16 cellular contexts compared by ENCODE assay signal in the genomic region with DNA sequence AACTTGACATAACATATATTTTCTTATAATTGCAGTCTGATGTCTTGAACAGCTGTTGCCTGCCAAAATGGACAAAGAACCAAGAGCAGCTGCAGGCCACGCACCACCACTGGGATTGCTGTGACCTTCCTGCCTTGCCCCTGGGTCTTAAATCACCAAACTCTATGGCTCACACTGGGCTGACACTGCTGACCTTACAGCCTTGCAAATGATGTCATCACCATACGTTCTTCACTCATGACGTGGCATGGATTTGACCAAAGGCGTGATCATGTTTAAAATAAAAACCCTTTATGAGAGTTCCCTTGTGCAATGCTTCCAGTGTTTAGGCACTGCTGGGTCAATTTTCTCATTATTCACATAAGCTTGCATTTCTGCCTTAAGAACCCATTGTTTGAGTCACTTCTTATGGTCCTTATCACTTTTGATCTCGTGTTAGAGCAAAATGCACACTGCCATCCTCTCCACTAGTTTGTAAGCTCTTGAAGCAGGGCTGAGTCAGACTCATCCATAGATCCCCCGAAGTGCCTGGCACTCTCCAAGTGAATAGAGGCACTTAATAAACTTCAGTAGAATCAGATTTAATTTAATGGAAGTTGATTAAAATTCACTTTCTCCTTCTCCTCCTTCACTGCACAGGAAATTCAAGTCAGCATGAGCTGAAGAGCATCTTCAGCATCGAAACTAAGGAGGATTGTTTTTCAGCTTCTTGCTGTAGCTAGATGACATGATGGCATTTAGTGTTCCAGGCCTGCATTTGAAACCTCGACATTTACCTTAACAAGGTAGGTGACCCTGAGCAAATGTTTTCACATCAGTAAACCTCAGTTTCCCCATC.
DNase-seq lines count a peak whose midpoint lies in the region; ATAC-seq and TF ChIP-seq lines count a peak whose summit lies in the region.
"Had no signal": no experiment of that assay in that cellular context is flagged by ENCODE, and none has a peak within 500 bp of the region (broad histone marks: within the 10 kb centered on the region; RNA-seq: fewer than 3 reads in every experiment).

No MANE protein-coding gene starts in this region.

- peaks cover 0 to 7% (median 0%) of the 10 kb centered on the region in 5 donors for H3K27me3 Mint-ChIP-seq in naive thymus-derived CD4-positive, alpha-beta T cell
- H3K27me3 Mint-ChIP-seq: T-helper 17 cell had no signal

- POLR2A ChIA-PET in naive thymus-derived CD4-positive, alpha-beta T cell (lab: Charles Lee) = interaction anchor here (0.6 to 1.1 kb wide), 2 partner anchors 108 to 298 kb away, joined by 3 to 6 read pairs; no protein-coding TSS in a partner anchor

- no peaks in the 10 kb centered on the region for H3K9me3 ChIP-seq in naive thymus-derived CD4-positive, alpha-beta T cell (ENCODE audit: control insufficient read depth in 2 of 3, low read length in 3 of 3)

- H3K27me3 ChIP-seq in naive thymus-derived CD4-positive, alpha-beta T cell (ENCODE audit: control insufficient read depth in 2 of 2, insufficient read depth in 2 of 2, low read length in 2 of 2) = no peaks in the 10 kb centered on the region

- H3K4me1 Mint-ChIP-seq in naive thymus-derived CD4-positive, alpha-beta T cell = peaks cover 14 to 48% (median 33%) of the 10 kb centered on the region in 7 donors

- intact Hi-C loops in naive thymus-derived CD4-positive, alpha-beta T cell (cut with micrococcal nuclease) = no loop called here

- peaks cover 16 to 33% of the 10 kb centered on the region in 2 donors for H3K4me1 ChIP-seq in naive thymus-derived CD4-positive, alpha-beta T cell (ENCODE audit: control insufficient read depth in 2 of 2, insufficient read depth in 2 of 2, low read length in 2 of 2)
- H3K4me1 ChIP-seq: parathyroid adenoma had no signal

- ATAC-seq in naive thymus-derived CD4-positive, alpha-beta T cell = peak; percentile 31
- no peak for ATAC-seq in GM19455 (IDR thresholded peaks at IDR 0.05; ENCODE audit: unreplicated experiment)
- no peak for ATAC-seq in left lobe of liver
- ATAC-seq: GM12878, T-helper 17 cell had no signal

- no peak for TF ChIP-seq CTCF in astrocyte of the spinal cord (IDR thresholded peaks at IDR 0.05; ENCODE audit: low read depth, low read length)

- DNase-seq in DMS53 (lab: John Stamatoyannopoulos, UW) (peak; percentile 57), DMS53 treated with DMSO at 0.1 percent for 48 hours (lab: John Stamatoyannopoulos, UW; ENCODE audit: unreplicated experiment) (no peak), M059J (ENCODE audit: low read depth) (peak; percentile 81), astrocyte of the spinal cord (ENCODE audit: low read depth, low spot score) (peak; percentile 72), left lobe of liver (ENCODE audit: low spot score) (no peak), NAMALWA (ENCODE audit: low spot score) (no peak)
- peak in 1 of 9 donors; percentile 9 for DNase-seq in naive thymus-derived CD4-positive, alpha-beta T cell
- DNase-seq: activated gamma-delta T cell; cerebellar nuclear complex; stimulated activated CD4-positive, alpha-beta T cell treated with anti-CD3 and anti-CD28 coated beads, Interleukin-15, amount 100 ng/mL, for 24 hours; T-helper 17 cell had no signal

- no peaks in the 10 kb centered on the region for H3K36me3 ChIP-seq in naive thymus-derived CD4-positive, alpha-beta T cell (ENCODE audit: control insufficient read depth in 2 of 3, insufficient read depth in 3 of 3, low read length in 3 of 3)

- CTCF ChIA-PET in naive thymus-derived CD4-positive, alpha-beta T cell (lab: Charles Lee) = interaction anchor here (0.6 to 1.8 kb wide), 5 partner anchors 9 to 455 kb away, joined by 3 to 7 read pairs (median 4); no protein-coding TSS in a partner anchor

- in situ Hi-C loops in astrocyte of the spinal cord (cut with HindIII; ENCODE audit: low sequenced_read_pairs) = no loop called here

- H3K27ac ChIP-seq in naive thymus-derived CD4-positive, alpha-beta T cell (ENCODE audit: low read depth, low read length) = no peak overlapping the region
- H3K27ac ChIP-seq: 22Rv1, parathyroid adenoma had no signal

- H3K4me3 Mint-ChIP-seq in naive thymus-derived CD4-positive, alpha-beta T cell = peak overlapping the region in 5 of 10 donors; percentile 36 to 86 (median 48)
- H3K4me3 Mint-ChIP-seq: T-helper 17 cell had no signal

- H3K27ac Mint-ChIP-seq in naive thymus-derived CD4-positive, alpha-beta T cell = peak overlapping the region in 7 of 9 donors; percentile 25 to 90 (median 63)
- H3K27ac Mint-ChIP-seq: T-helper 17 cell had no signal

- peaks cover 0 to 17% (median 5%) of the 10 kb centered on the region in 11 donors for H3K9me3 Mint-ChIP-seq in naive thymus-derived CD4-positive, alpha-beta T cell

- no peak overlapping the region for H3K4me3 ChIP-seq in astrocyte of the spinal cord (ENCODE audit: low read depth, low read length)
- H3K4me3 ChIP-seq in naive thymus-derived CD4-positive, alpha-beta T cell (ENCODE audit: low read length) = no peak overlapping the region
- H3K4me3 ChIP-seq: GM12878, lung had no signal

- H3K36me3 Mint-ChIP-seq in naive thymus-derived CD4-positive, alpha-beta T cell = peaks cover 4 to 8% (median 5%) of the 10 kb centered on the region in 5 donors

Comparison
In these comparisons a context has a peak if more than half of its experiments do, and no peak if none do; other contexts are left out.
1. DNase-seq: peak in DMS53 (single experiment), M059J (single experiment) and astrocyte of the spinal cord (single experiment); none in DMS53 treated with DMSO at 0.1 percent for 48 hours (single experiment), left lobe of liver (single experiment) and NAMALWA (single experiment).